Comparison of ENCODE assay signal across 2 cellular contexts in the genomic region with DNA sequence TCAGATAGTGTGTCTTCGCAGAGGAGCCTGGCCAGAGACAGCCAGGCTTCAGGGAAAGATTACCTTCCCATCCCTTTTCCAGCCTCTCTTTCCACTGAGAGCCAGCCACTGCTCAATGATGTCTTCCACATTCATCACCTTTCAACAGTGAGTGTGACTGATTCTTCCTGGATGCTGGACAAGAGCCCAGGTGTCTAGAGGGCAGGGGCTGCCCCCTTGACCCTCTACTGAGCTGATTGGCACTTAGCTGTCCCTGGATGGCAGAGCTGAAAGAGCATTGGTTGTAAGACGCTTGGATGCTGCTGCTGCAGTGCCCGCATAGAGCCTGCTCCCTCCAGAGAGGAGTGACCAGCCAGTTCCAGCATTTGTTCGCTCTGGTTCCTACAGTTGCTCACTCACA.
TF ChIP-seq lines count a peak whose summit lies in the region.

No MANE protein-coding gene starts in this region.

TF ChIP-seq in HEK293, 187 proteins besides CTCF, POLR2A, EP300 and RAD21:
- TF ChIP-seq KLF16 (tag by site-specific recombination; IDR thresholded peaks at IDR 0.05): no peak
- no peak for TF ChIP-seq ZNF600 (tag by site-specific recombination; IDR thresholded peaks at IDR 0.05)
- TF ChIP-seq, protein P1, sequence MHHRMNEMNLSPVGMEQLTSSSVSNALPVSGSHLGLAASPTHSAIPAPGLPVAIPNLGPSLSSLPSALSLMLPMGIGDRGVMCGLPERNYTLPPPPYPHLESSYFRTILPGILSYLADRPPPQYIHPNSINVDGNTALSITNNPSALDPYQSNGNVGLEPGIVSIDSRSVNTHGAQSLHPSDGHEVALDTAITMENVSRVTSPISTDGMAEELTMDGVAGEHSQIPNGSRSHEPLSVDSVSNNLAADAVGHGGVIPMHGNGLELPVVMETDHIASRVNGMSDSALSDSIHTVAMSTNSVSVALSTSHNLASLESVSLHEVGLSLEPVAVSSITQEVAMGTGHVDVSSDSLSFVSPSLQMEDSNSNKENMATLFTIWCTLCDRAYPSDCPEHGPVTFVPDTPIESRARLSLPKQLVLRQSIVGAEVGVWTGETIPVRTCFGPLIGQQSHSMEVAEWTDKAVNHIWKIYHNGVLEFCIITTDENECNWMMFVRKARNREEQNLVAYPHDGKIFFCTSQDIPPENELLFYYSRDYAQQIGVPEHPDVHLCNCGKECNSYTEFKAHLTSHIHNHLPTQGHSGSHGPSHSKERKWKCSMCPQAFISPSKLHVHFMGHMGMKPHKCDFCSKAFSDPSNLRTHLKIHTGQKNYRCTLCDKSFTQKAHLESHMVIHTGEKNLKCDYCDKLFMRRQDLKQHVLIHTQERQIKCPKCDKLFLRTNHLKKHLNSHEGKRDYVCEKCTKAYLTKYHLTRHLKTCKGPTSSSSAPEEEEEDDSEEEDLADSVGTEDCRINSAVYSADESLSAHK (tag by site-specific recombination; IDR thresholded peaks at IDR 0.05): no peak

TF ChIP-seq in K562, 482 proteins besides CTCF, POLR2A, EP300 and RAD21:
- TF ChIP-seq ZNF780A (CRISPR knock-in tag; IDR thresholded peaks at IDR 0.05) (no peak), SAFB2 (IDR thresholded peaks at IDR 0.05; ENCODE audit: borderline replicate concordance, low read depth, low read length, severe bottlenecking) (no peak), PHF21A (IDR thresholded peaks at IDR 0.05; ENCODE audit: borderline replicate concordance, low read depth) (no peak), ADNP (tag; IDR thresholded peaks at IDR 0.05) (no peak), IRF2 (CRISPR knock-in tag; IDR thresholded peaks at IDR 0.05) (no peak), SIX5 (IDR thresholded peaks at IDR 0.05; ENCODE audit: borderline replicate concordance in 1 of 2, insufficient read depth in 1 of 2, low read depth in 1 of 2, low read length in 2 of 2) (no peak), MED1 (CRISPR knock-in tag; IDR thresholded peaks at IDR 0.05; ENCODE audit: borderline replicate concordance) (no peak), DNMT1 (IDR thresholded peaks at IDR 0.05) (no peak), NR3C1 (CRISPR knock-in tag; IDR thresholded peaks at IDR 0.05) (no peak), TFAM (CRISPR knock-in tag; conservative IDR thresholded peaks at IDR 0.05) (no peak)
- TF ChIP-seq, protein P2, sequence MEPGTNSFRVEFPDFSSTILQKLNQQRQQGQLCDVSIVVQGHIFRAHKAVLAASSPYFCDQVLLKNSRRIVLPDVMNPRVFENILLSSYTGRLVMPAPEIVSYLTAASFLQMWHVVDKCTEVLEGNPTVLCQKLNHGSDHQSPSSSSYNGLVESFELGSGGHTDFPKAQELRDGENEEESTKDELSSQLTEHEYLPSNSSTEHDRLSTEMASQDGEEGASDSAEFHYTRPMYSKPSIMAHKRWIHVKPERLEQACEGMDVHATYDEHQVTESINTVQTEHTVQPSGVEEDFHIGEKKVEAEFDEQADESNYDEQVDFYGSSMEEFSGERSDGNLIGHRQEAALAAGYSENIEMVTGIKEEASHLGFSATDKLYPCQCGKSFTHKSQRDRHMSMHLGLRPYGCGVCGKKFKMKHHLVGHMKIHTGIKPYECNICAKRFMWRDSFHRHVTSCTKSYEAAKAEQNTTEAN (CRISPR knock-in tag; IDR thresholded peaks at IDR 0.05): no peak
- TF ChIP-seq, protein P3, sequence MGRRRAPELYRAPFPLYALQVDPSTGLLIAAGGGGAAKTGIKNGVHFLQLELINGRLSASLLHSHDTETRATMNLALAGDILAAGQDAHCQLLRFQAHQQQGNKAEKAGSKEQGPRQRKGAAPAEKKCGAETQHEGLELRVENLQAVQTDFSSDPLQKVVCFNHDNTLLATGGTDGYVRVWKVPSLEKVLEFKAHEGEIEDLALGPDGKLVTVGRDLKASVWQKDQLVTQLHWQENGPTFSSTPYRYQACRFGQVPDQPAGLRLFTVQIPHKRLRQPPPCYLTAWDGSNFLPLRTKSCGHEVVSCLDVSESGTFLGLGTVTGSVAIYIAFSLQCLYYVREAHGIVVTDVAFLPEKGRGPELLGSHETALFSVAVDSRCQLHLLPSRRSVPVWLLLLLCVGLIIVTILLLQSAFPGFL (CRISPR knock-in tag; IDR thresholded peaks at IDR 0.05): no peak
- TF ChIP-seq, protein P4, sequence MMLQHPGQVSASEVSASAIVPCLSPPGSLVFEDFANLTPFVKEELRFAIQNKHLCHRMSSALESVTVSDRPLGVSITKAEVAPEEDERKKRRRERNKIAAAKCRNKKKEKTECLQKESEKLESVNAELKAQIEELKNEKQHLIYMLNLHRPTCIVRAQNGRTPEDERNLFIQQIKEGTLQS (IDR thresholded peaks at IDR 0.05): no peak
- TF ChIP-seq, protein P4 (CRISPR knock-in tag; conservative IDR thresholded peaks at IDR 0.05): no peak
- TF ChIP-seq, protein P5, sequence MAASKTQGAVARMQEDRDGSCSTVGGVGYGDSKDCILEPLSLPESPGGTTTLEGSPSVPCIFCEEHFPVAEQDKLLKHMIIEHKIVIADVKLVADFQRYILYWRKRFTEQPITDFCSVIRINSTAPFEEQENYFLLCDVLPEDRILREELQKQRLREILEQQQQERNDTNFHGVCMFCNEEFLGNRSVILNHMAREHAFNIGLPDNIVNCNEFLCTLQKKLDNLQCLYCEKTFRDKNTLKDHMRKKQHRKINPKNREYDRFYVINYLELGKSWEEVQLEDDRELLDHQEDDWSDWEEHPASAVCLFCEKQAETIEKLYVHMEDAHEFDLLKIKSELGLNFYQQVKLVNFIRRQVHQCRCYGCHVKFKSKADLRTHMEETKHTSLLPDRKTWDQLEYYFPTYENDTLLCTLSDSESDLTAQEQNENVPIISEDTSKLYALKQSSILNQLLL (CRISPR knock-in tag; IDR thresholded peaks at IDR 0.05; ENCODE audit: borderline replicate concordance): no peak
